8 cellular contexts compared by ENCODE assay signal in the genomic region with DNA sequence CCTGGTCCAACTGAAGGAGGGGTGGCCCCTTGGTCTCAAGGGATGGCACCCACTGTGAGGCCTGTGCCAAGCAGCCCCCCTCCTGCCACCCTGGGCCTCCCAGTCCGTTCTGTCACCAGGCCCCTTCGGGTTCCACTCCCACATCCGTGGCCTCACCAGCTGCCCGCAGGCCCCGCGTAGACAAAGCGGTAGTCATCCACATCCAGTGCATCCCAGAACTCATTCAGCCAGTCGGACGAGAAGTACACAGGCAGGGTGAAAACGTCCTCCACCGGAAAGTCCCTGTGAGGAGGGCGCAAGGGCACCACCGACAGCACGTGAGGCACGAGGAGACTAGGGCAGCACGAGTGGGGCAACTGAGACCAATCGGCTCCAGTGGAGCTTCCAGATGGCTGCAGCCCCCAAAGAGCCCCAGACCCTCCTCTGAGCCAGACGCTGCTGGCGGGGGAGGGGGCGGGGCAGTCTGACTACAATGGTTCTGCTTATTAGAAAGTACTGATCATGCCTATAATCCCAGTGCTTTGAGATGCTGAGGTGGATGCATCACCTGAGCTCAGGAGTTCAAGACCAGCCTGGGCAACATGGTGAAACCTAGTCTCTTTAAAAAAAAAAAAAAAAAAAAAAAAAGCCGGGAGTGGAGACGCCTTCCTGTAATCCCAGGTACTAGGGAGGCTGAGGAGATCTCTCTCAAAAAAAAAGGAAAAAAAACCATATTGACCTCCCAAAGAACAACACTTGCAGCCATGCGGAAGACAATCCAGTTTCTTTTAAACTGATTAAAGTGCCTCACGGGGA. TPM values are rescaled to one million over a fixed set of nuclear protein-coding genes. Genes with fewer than 3 reads are reported as not detected.
A peak's percentile ranks its signal among the peaks of the same experiment; 100 is the strongest.
DNase-seq lines count a peak whose midpoint lies in the region; ATAC-seq and TF ChIP-seq lines count a peak whose summit lies in the region.

No MANE protein-coding gene starts in this region.

- no peak for TF ChIP-seq EP300 in upper lobe of left lung (IDR thresholded peaks at IDR 0.05)

- no peaks in the 10 kb centered on the region for H3K9me3 Mint-ChIP-seq in activated naive CD4-positive, alpha-beta T cell treated with anti-CD3 and anti-CD28 coated beads for 36 hours

- no peaks in the 10 kb centered on the region for H3K36me3 ChIP-seq in body of pancreas (replicated peaks in 1 of 2; ENCODE audit: insufficient read depth in 1 of 2, low read depth in 2 of 2)
- peaks cover 0 to 31% (median 18%) of the 10 kb centered on the region in 4 donors for H3K36me3 ChIP-seq in upper lobe of left lung

- H3K4me1 ChIP-seq in body of pancreas (peaks cover 58% of the 10 kb centered on the region), upper lobe of left lung (peaks cover 26 to 57% (median 30%) of the 10 kb centered on the region in 4 donors)

- H3K9me3 ChIP-seq in body of pancreas, result no peaks in the 10 kb centered on the region
- no peaks in the 10 kb centered on the region for H3K9me3 ChIP-seq in upper lobe of left lung

- peak overlapping the region; percentile 76 for H3K27ac Mint-ChIP-seq in activated naive CD4-positive, alpha-beta T cell treated with anti-CD3 and anti-CD28 coated beads for 36 hours

- no peaks in the 10 kb centered on the region for H3K27me3 ChIP-seq in body of pancreas
- no peaks in the 10 kb centered on the region for H3K27me3 ChIP-seq in upper lobe of left lung

- DNase-seq in activated naive CD4-positive, alpha-beta T cell treated with anti-CD3 and anti-CD28 coated beads for 36 hours, result no peak
- no peak for DNase-seq in activated naive CD4-positive, alpha-beta T cell treated with Interleukin-2 at 50 U/mL for 16 hours
- DNase-seq in body of pancreas (no peak), lower leg skin (ENCODE audit: low spot score in 2 of 2) (no peak), upper lobe of left lung (peak in 1 of 2 donors; percentile 62), T-helper 9 cell (no peak), hypothalamus (lab: John Stamatoyannopoulos, UW) (no peak)

- intact Hi-C loops in activated naive CD4-positive, alpha-beta T cell treated with anti-CD3 and anti-CD28 coated beads for 36 hours (cut with micrococcal nuclease), result no loop called here
- intact Hi-C loops in body of pancreas (cut with DNase I) (no loop called here), lower leg skin (cut with DNase I; ENCODE audit: low total_unique reads) (no loop called here)

- ATAC-seq in body of pancreas, result no peak
- ATAC-seq in upper lobe of left lung (ENCODE audit: low FRiP score in 2 of 2), result no peak
- ATAC-seq in HG03175 (IDR thresholded peaks at IDR 0.05; ENCODE audit: unreplicated experiment), result no peak

- TF ChIP-seq POLR2A in body of pancreas (IDR thresholded peaks at IDR 0.05) (no peak), lower leg skin (IDR thresholded peaks at IDR 0.05) (no peak), upper lobe of left lung (IDR thresholded peaks at IDR 0.05) (no peak)

- peaks cover 41% of the 10 kb centered on the region for H3K4me1 Mint-ChIP-seq in activated naive CD4-positive, alpha-beta T cell treated with anti-CD3 and anti-CD28 coated beads for 36 hours (ENCODE audit: low read depth)

- CTCF ChIA-PET in activated naive CD4-positive, alpha-beta T cell treated with anti-CD3 and anti-CD28 coated beads for 36 hours (lab: Charles Lee), result interaction anchor here (1.0 kb wide), 1 partner anchor 29 kb away, joined by 3 read pairs; no protein-coding TSS in a partner anchor

- 45 to 57% methylated on average over 10 to 22 of the region's 24 CpGs for WGBS in body of pancreas, 2 donors
- 42 to 44% methylated on average over 23 to 24 of the region's 24 CpGs for WGBS in lower leg skin, 2 donors
- WGBS in upper lobe of left lung, 2 donors, result 64 to 70% methylated on average over 7 to 24 of the region's 24 CpGs

- TF ChIP-seq CTCF in body of pancreas (IDR thresholded peaks at IDR 0.05) (no peak), lower leg skin (IDR thresholded peaks at IDR 0.05) (no peak), upper lobe of left lung (IDR thresholded peaks at IDR 0.05) (no peak)

- peaks cover 5% of the 10 kb centered on the region for H3K36me3 Mint-ChIP-seq in activated naive CD4-positive, alpha-beta T cell treated with anti-CD3 and anti-CD28 coated beads for 36 hours (ENCODE audit: low read depth)

- no peaks in the 10 kb centered on the region for H3K27me3 Mint-ChIP-seq in activated naive CD4-positive, alpha-beta T cell treated with anti-CD3 and anti-CD28 coated beads for 36 hours (ENCODE audit: low read depth)

- H3K27ac ChIP-seq in body of pancreas, result peak overlapping the region in 3 of 4 donors; percentile 78 to 83 (median 82)
- peak overlapping the region in 1 of 4 donors; percentile 91 for H3K27ac ChIP-seq in upper lobe of left lung

- peak overlapping the region; percentile 92 for H3K4me3 Mint-ChIP-seq in activated naive CD4-positive, alpha-beta T cell treated with anti-CD3 and anti-CD28 coated beads for 36 hours

- H3K4me3 ChIP-seq in body of pancreas (peak overlapping the region; percentile 74 to 91), lower leg skin (ENCODE audit: low read depth, poor library complexity, severe bottlenecking) (peak overlapping the region; percentile 97), upper lobe of left lung (peak overlapping the region in 3 of 4 donors; percentile 76 to 89 (median 84))

RNA-seq across cellular contexts. Expression of gene JMJD4, which starts 1.2 kb away (rescaled TPM):
- 10 to 100 TPM; 11.3 to 11.7 TPM for total RNA-seq in activated naive CD4-positive, alpha-beta T cell treated with anti-CD3 and anti-CD28 coated beads for 36 hours
- total RNA-seq in body of pancreas (10 to 100 TPM; 13.2 to 15.3 TPM), lower leg skin (10 to 100 TPM; 11.8 to 22.9 (median 14.6) TPM), upper lobe of left lung (10 to 100 TPM; 12.6 to 27.2 (median 20.0) TPM)

RNA-seq across cellular contexts. Expression of gene SNAP47, which starts 1.3 kb away (rescaled TPM):
- 10 to 100 TPM; 18.7 to 23.0 TPM for total RNA-seq in activated naive CD4-positive, alpha-beta T cell treated with anti-CD3 and anti-CD28 coated beads for 36 hours
- 10 to 100 TPM; 35.5 to 49.4 TPM for total RNA-seq in body of pancreas
- 10 to 100 TPM; 25.2 to 41.9 (median 34.7) TPM for total RNA-seq in lower leg skin
- 10 to 100 TPM; 26.7 to 62.9 (median 35.1) TPM for total RNA-seq in upper lobe of left lung
